In the genomic region with DNA sequence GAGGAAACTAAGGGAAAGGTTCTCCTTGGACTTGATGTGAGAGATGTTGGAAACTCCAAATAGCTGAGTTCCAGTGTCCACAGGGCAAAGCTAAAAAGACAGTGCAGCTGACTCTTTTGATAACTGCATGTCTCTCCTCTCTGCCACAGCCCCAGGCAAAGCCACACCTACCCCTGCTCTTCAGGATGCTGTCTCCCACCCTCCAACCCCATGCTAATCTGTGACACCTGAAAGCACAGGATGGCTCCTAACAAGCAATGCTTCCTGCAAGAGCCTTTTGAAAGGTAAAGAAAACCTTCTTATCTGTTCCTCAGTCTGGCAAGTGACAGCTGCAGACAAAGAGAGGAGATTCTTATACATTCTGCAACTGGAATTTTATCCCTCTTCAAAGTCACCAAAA, we compare ENCODE assay signal across 16 cellular contexts. TPM values are rescaled to one million over a fixed set of nuclear protein-coding genes. Genes with fewer than 3 reads are reported as not detected.
A peak's percentile ranks its signal among the peaks of the same experiment; 100 is the strongest.
DNase-seq lines count a peak whose midpoint lies in the region; TF ChIP-seq lines count a peak whose summit lies in the region.
"Had no signal": no experiment of that assay in that cellular context is flagged by ENCODE, and none has a peak within 500 bp of the region (broad histone marks: within the 10 kb centered on the region; RNA-seq: fewer than 3 reads in every experiment).

No MANE protein-coding gene starts in this region.

- H3K79me2 ChIP-seq in Loucy (ENCODE audit: insufficient read depth, low read length) = no peaks in the 10 kb centered on the region
- no peaks in the 10 kb centered on the region for H3K79me2 ChIP-seq in mesendoderm (ENCODE audit: control insufficient read depth, insufficient read depth, low read length)

- H3K56ac ChIP-seq in mesendoderm (ENCODE audit: low read length) = peak overlapping the region; percentile 72

- no peaks in the 10 kb centered on the region for H3K9me2 ChIP-seq in Loucy (replicated peaks; ENCODE audit: low read depth, low read length)

- TF ChIP-seq EP300 in suprapubic skin (IDR thresholded peaks at IDR 0.05) = no peak

- no peak overlapping the region for H3K18ac ChIP-seq in mesendoderm (ENCODE audit: low read length)

- H3K4me2 ChIP-seq in Loucy (ENCODE audit: low read depth, low read length, poor library complexity, severe bottlenecking) (peak overlapping the region; percentile 4), mesendoderm (ENCODE audit: low read length) (no peak overlapping the region)

- no peaks in the 10 kb centered on the region for H3K9me3 ChIP-seq in Loucy (ENCODE audit: insufficient read depth, low read depth, low read length)
- no peaks in the 10 kb centered on the region for H3K9me3 ChIP-seq in esophagus squamous epithelium
- no peaks in the 10 kb centered on the region for H3K9me3 ChIP-seq in suprapubic skin
- H3K9me3 ChIP-seq: HAP-1 had no signal

- TF ChIP-seq CTCF in Loucy (conservative IDR thresholded peaks at IDR 0.05; ENCODE audit: low read length) = no peak
- TF ChIP-seq CTCF in esophagus squamous epithelium (IDR thresholded peaks at IDR 0.05) = no peak
- no peak for TF ChIP-seq CTCF in suprapubic skin (IDR thresholded peaks at IDR 0.05)

- peak overlapping the region; percentile 48 for H4K5ac ChIP-seq in mesendoderm (ENCODE audit: low read length)

- no peaks in the 10 kb centered on the region for H3K27me3 ChIP-seq in Loucy (ENCODE audit: insufficient read depth, low read length, poor library complexity, severe bottlenecking)
- no peaks in the 10 kb centered on the region for H3K27me3 ChIP-seq in mesendoderm (ENCODE audit: insufficient read depth, low read length, poor library complexity)
- no peaks in the 10 kb centered on the region for H3K27me3 ChIP-seq in esophagus squamous epithelium
- H3K27me3 ChIP-seq in suprapubic skin = no peaks in the 10 kb centered on the region

- H2AFZ ChIP-seq in Loucy (ENCODE audit: low read length) = no peak overlapping the region

- no peak overlapping the region for H3K23ac ChIP-seq in mesendoderm (ENCODE audit: low read length)

- peak overlapping the region; percentile 86 for H2BK5ac ChIP-seq in mesendoderm (ENCODE audit: low read length)

- peaks cover 7% of the 10 kb centered on the region; the same call in 1 of the 2 replicates for H3F3A ChIP-seq in Loucy (ENCODE audit: low read depth)

- H3K4me1 ChIP-seq in Loucy (ENCODE audit: insufficient read depth, low read length, poor library complexity, severe bottlenecking) (peaks cover 40% of the 10 kb centered on the region), mesendoderm (ENCODE audit: control insufficient read depth, low read depth, low read length) (peaks cover 11% of the 10 kb centered on the region), esophagus squamous epithelium (peaks cover 0 to 16% (median 4%) of the 10 kb centered on the region in 3 donors), suprapubic skin (peaks cover 9% of the 10 kb centered on the region)

- H2BK15ac ChIP-seq in mesendoderm (replicated peaks; ENCODE audit: low read depth) = no peak overlapping the region

- no peak overlapping the region for H3K4me3 ChIP-seq in Loucy (ENCODE audit: low read length, poor library complexity, severe bottlenecking)
- H3K4me3 ChIP-seq in mesendoderm (ENCODE audit: low read length) = no peak overlapping the region
- no peak overlapping the region for H3K4me3 ChIP-seq in esophagus squamous epithelium
- no peak overlapping the region for H3K4me3 ChIP-seq in suprapubic skin
- H3K4me3 ChIP-seq: GM12878, HAP-1 had no signal

- no peaks in the 10 kb centered on the region for H4K20me1 ChIP-seq in Loucy (ENCODE audit: insufficient read depth, low read length, poor library complexity, severe bottlenecking)

- DNase-seq in ELF-1 (ENCODE audit: low read depth, low spot score) (peak; percentile 17), mesendoderm (peak; percentile 78), esophagus squamous epithelium (lab: John Stamatoyannopoulos, UW) (no peak), pons (ENCODE audit: low spot score) (no peak), SKM-1 (lab: John Stamatoyannopoulos, UW; ENCODE audit: unreplicated experiment) (no peak), suprapubic skin (ENCODE audit: low spot score in 2 of 2) (no peak)
- DNase-seq: 8988T; Calu3; CD4-positive, alpha-beta T cell; DMS 273 treated with DMSO at 0.1 percent for 48 hours had no signal

- intact Hi-C loops in esophagus squamous epithelium (cut with DNase I) = no loop called here

- H3K36me3 ChIP-seq in Loucy (ENCODE audit: insufficient read depth, low read length) = peaks cover 11% of the 10 kb centered on the region
- no peaks in the 10 kb centered on the region for H3K36me3 ChIP-seq in mesendoderm (ENCODE audit: control insufficient read depth, insufficient read depth, low read length)
- H3K36me3 ChIP-seq in esophagus squamous epithelium = peaks cover 0 to 44% (median 5%) of the 10 kb centered on the region in 3 donors
- peaks cover 27% of the 10 kb centered on the region for H3K36me3 ChIP-seq in suprapubic skin
- H3K36me3 ChIP-seq: HAP-1 had no signal

- no peak overlapping the region for H3K4ac ChIP-seq in mesendoderm (ENCODE audit: low read depth, low read length)

- no peak overlapping the region for H4K8ac ChIP-seq in mesendoderm (ENCODE audit: low read depth, low read length)

- peak overlapping the region; percentile 34 for H3K27ac ChIP-seq in cingulate gyrus (ENCODE audit: low read depth, low read length)
- peak overlapping the region; percentile 16 for H3K27ac ChIP-seq in mesendoderm (ENCODE audit: low read depth, low read length)
- no peak overlapping the region for H3K27ac ChIP-seq in esophagus squamous epithelium
- no peak overlapping the region for H3K27ac ChIP-seq in suprapubic skin
- H3K27ac ChIP-seq: HL-60 had no signal

- H3K9ac ChIP-seq in Loucy (ENCODE audit: low read depth, low read length, poor library complexity, severe bottlenecking) = no peak overlapping the region
- peak overlapping the region; percentile 20 for H3K9ac ChIP-seq in mesendoderm (ENCODE audit: low read length)

- no peaks in the 10 kb centered on the region for H3K79me1 ChIP-seq in mesendoderm (ENCODE audit: low read length)

- H2BK120ac ChIP-seq in mesendoderm (ENCODE audit: low read depth, low read length) = no peak overlapping the region

- no peak overlapping the region for H2AK5ac ChIP-seq in mesendoderm (ENCODE audit: low read length)

- no peak for TF ChIP-seq POLR2A in esophagus squamous epithelium (IDR thresholded peaks at IDR 0.05)
- no peak for TF ChIP-seq POLR2A in suprapubic skin (IDR thresholded peaks at IDR 0.05)

RNA-seq across cellular contexts. Expression of gene SLC46A3, which starts 14.5 kb away (rescaled TPM):
- 1.1 TPM for polyA plus RNA-seq in mesendoderm (2013, experiment 1 of 2)
- 0.85 TPM for polyA plus RNA-seq in mesendoderm (2013, experiment 2 of 2)
- total RNA-seq in esophagus squamous epithelium = 1 to 10 TPM in 3 of 4 donors, under 1 TPM in 1; 0.99 to 8.0 (median 3.1) TPM
- total RNA-seq in suprapubic skin = 10 to 100 TPM in 2 of 4 donors, 1 to 10 TPM in 2; 5.3 to 13.8 (median 9.6) TPM
- total RNA-seq: G401 had no signal

RNA-seq across cellular contexts. Expression of gene POMP, which starts 45.4 kb away (rescaled TPM):
- polyA plus RNA-seq in mesendoderm (2013, experiment 1 of 2) = 161 TPM
- polyA plus RNA-seq in mesendoderm (2013, experiment 2 of 2) = 158 TPM
- 10 to 100 TPM; 42.8 to 79.4 (median 65.3) TPM for total RNA-seq in esophagus squamous epithelium
- 10 to 100 TPM; 24.1 to 48.7 (median 35.5) TPM for total RNA-seq in suprapubic skin

Comparison
In these comparisons a context has a peak if more than half of its experiments do, and no peak if none do; other contexts are left out.
1. DNase-seq: peak in ELF-1 (single experiment) and mesendoderm (single experiment); none in esophagus squamous epithelium (single experiment), pons (single experiment), SKM-1 (single experiment) and suprapubic skin (0 of 2).
2. H3K27ac ChIP-seq: peak in cingulate gyrus (single experiment) and mesendoderm (single experiment); none in esophagus squamous epithelium (0 of 4) and suprapubic skin (single experiment).